In genomic region chr22:21579474-21579851, GRCh38 we compare ENCODE assay signal across 17 cellular contexts. TPM values are rescaled to one million over a fixed set of nuclear protein-coding genes. Genes with fewer than 3 reads are reported as not detected.
"Had no signal": no experiment of that assay in that cellular context is flagged by ENCODE, and none has a peak within 500 bp of the region (broad histone marks: within the 10 kb centered on the region; RNA-seq: fewer than 3 reads in every experiment).

No MANE protein-coding gene starts in this region.

- ATAC-seq: activated CD4-positive, CD25-positive, alpha-beta regulatory T cell treated with anti-CD3 and anti-CD28 coated beads, Interleukin-2, amount 50 U/mL, for 24 hours; gastroesophageal sphincter; heart right ventricle; left colon; naive thymus-derived CD4-positive, alpha-beta T cell; stimulated activated memory B cell treated with anti-CD40 and anti-IgM and Interleukin-4, amounts not matched to agents 10 μg/mL and 1 μg/mL and 100 μg/mL, for 72 hours had no signal

- H3K4me3 ChIP-seq: dorsolateral prefrontal cortex, gastroesophageal sphincter, heart right ventricle, lung, upper lobe of left lung had no signal

- H3K36me3 ChIP-seq: gastroesophageal sphincter had no signal

- H3K36me3 Mint-ChIP-seq: naive thymus-derived CD4-positive, alpha-beta T cell had no signal

- H3K4me3 Mint-ChIP-seq: stimulated activated memory B cell treated with anti-CD40 and anti-IgM and Interleukin-4, amounts not matched to agents 10 μg/mL and 1 μg/mL and 100 μg/mL, for 72 hours; T-helper 2 cell treated with Interferon-gamma antibody and Interleukin-4, amounts not matched to agents 5 μg/mL and 100 μg/mL, for 36 hours had no signal

- H3K27ac ChIP-seq: gastroesophageal sphincter, heart right ventricle, neutrophil, parathyroid adenoma, upper lobe of left lung had no signal

- H3K27ac Mint-ChIP-seq: stimulated activated memory B cell treated with anti-CD40 and anti-IgM and Interleukin-4, amounts not matched to agents 10 μg/mL and 1 μg/mL and 100 μg/mL, for 72 hours; T-helper 2 cell treated with Interferon-gamma antibody and Interleukin-4, amounts not matched to agents 5 μg/mL and 100 μg/mL, for 36 hours had no signal

- H3K27me3 Mint-ChIP-seq: naive thymus-derived CD4-positive, alpha-beta T cell; stimulated activated memory B cell treated with anti-CD40 and anti-IgM and Interleukin-4, amounts not matched to agents 10 μg/mL and 1 μg/mL and 100 μg/mL, for 72 hours had no signal

- H3K27me3 ChIP-seq: dorsolateral prefrontal cortex, gastroesophageal sphincter, heart right ventricle, neutrophil, upper lobe of left lung had no signal

- H3K9me3 Mint-ChIP-seq: naive thymus-derived CD4-positive, alpha-beta T cell; stimulated activated memory B cell treated with anti-CD40 and anti-IgM and Interleukin-4, amounts not matched to agents 10 μg/mL and 1 μg/mL and 100 μg/mL, for 72 hours; T-helper 2 cell treated with Interferon-gamma antibody and Interleukin-4, amounts not matched to agents 5 μg/mL and 100 μg/mL, for 36 hours had no signal

- H3K9me3 ChIP-seq: gastroesophageal sphincter, heart right ventricle, neutrophil, upper lobe of left lung had no signal

- DNase-seq: activated CD4-positive, alpha-beta T cell treated with anti-CD3 and anti-CD28 coated beads, Interleukin-2, amount 50 U/mL, for 1 hour; activated CD8-positive, alpha-beta memory T cell treated with anti-CD3 and anti-CD28 coated beads for 24 hours; activated naive CD4-positive, alpha-beta T cell treated with anti-CD3 and anti-CD28 coated beads, Interleukin-2, amount 50 U/mL, for 16 hours; dorsolateral prefrontal cortex; heart right ventricle; left colon; naive thymus-derived CD4-positive, alpha-beta T cell; retina; upper lobe of left lung had no signal

RNA-seq across cellular contexts. Expression of gene RIMBP3C, which starts 28.2 kb away (rescaled TPM):
- polyA plus RNA-seq: heart right ventricle had no signal

RNA-seq across cellular contexts. Expression of gene CCDC116, which starts 53.1 kb away (rescaled TPM):
- total RNA-seq: mononuclear cell had no signal
- polyA plus RNA-seq: naive thymus-derived CD4-positive, alpha-beta T cell had no signal
